ENCODE assay signal across 21 cellular contexts in the genomic region with DNA sequence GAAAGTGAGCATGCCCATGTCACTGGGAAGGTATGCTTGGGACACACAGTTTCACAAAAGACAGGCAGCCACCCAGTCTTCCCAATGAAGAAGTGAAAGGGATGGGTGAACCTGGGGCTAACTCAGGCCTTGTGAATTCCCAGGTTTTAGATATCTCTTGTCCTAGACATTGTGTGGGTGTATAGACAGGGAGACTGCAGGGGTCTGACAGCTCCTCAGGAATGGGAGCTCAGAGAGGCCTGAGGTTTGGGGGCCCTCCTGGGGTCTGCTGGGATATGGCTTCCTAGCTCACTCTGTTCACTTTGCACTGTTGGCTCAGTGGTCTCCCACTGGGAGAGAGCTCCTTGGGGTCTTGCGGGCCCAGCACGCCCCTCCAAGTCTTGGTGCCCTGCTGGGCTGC. TPM values are rescaled to one million over a fixed set of nuclear protein-coding genes. Genes with fewer than 3 reads are reported as not detected.
A peak's percentile ranks its signal among the peaks of the same experiment; 100 is the strongest.
DNase-seq lines count a peak whose midpoint lies in the region; ATAC-seq and TF ChIP-seq lines count a peak whose summit lies in the region.
"Had no signal": no experiment of that assay in that cellular context is flagged by ENCODE, and none has a peak within 500 bp of the region (broad histone marks: within the 10 kb centered on the region; RNA-seq: fewer than 3 reads in every experiment).

No MANE protein-coding gene starts in this region.

- POLR2A ChIA-PET in activated CD8-positive, alpha-beta T cell treated with anti-CD3 and anti-CD28 coated beads, Interleukin-2, amount 10 ng/mL, durations not matched to agents 7 days and 5 days (lab: Charles Lee) = interaction anchor here (0.5 kb wide), 1 partner anchor 124 kb away, joined by 3 read pairs; no protein-coding TSS in a partner anchor
- POLR2A ChIA-PET in activated CD8-positive, alpha-beta T cell treated with anti-CD3 and anti-CD28 coated beads for 36 hours (lab: Charles Lee) = no interaction called here
- POLR2A ChIA-PET in HEK293 (lab: Yijun Ruan, JAX) = no interaction called here

- no peak overlapping the region for H3K4me3 Mint-ChIP-seq in activated CD8-positive, alpha-beta T cell treated with anti-CD3 and anti-CD28 coated beads, Interleukin-2, amount 10 ng/mL, durations not matched to agents 7 days and 5 days
- no peak overlapping the region for H3K4me3 Mint-ChIP-seq in activated CD8-positive, alpha-beta T cell treated with anti-CD3 and anti-CD28 coated beads for 36 hours
- H3K4me3 Mint-ChIP-seq in stimulated activated naive B cell treated with anti-CD40 and anti-IgM and Interleukin-4, amounts not matched to agents 10 μg/mL and 1 μg/mL and 100 μg/mL, for 72 hours = no peak overlapping the region
- H3K4me3 Mint-ChIP-seq: B cell; CD4-positive, alpha-beta T cell; CD8-positive, alpha-beta T cell had no signal

- H3K36me3 ChIP-seq in HEK293 (ENCODE audit: control insufficient read depth in 2 of 2, insufficient read depth in 1 of 2, low read length in 2 of 2) = no peaks in the 10 kb centered on the region
- no peaks in the 10 kb centered on the region for H3K36me3 ChIP-seq in esophagus muscularis mucosa
- no peaks in the 10 kb centered on the region for H3K36me3 ChIP-seq in tibial artery

- TF ChIP-seq POLR2A in esophagus muscularis mucosa (IDR thresholded peaks at IDR 0.05; ENCODE audit: low read depth) = no peak

- peak; percentile 11 for DNase-seq in activated CD8-positive, alpha-beta T cell treated with anti-CD3 and anti-CD28 coated beads, Interleukin-2, amount 10 ng/mL, durations not matched to agents 7 days and 5 days
- no peak for DNase-seq in activated CD8-positive, alpha-beta T cell treated with anti-CD3 and anti-CD28 coated beads for 36 hours
- DNase-seq in esophagus muscularis mucosa (ENCODE audit: extremely low spot score) (peak; percentile 50), NCI-H1092 (lab: John Stamatoyannopoulos, UW) (no peak), tibial artery (no peak)
- DNase-seq in stimulated activated naive B cell treated with anti-CD40 and anti-IgM and Interleukin-4, amounts not matched to agents 10 μg/mL and 1 μg/mL and 100 μg/mL, for 72 hours = no peak
- DNase-seq: AML-193; Caco-2; Calu3; CD4-positive, alpha-beta T cell; CD8-positive, alpha-beta T cell; DMS79 treated with DMSO at 0.1 percent for 48 hours; GF-D8 had no signal

- intact Hi-C loops in activated CD8-positive, alpha-beta T cell treated with anti-CD3 and anti-CD28 coated beads for 36 hours (cut with micrococcal nuclease) = no loop called here
- intact Hi-C loops in esophagus muscularis mucosa (cut with DNase I) (no loop called here), tibial artery (cut with DNase I; ENCODE audit: low total_unique reads) (no loop called here)

- H3K4me3 ChIP-seq in HEK293 (ENCODE audit: low read depth, low read length) (no peak overlapping the region), esophagus muscularis mucosa (no peak overlapping the region), tibial artery (no peak overlapping the region)
- H3K4me3 ChIP-seq: A549; BLaER1 treated with 17β-estradiol and CSF1 and Interleukin-3, amounts not matched to agents 10 nM and 100 nM had no signal

- TF ChIP-seq EP300 in esophagus muscularis mucosa (IDR thresholded peaks at IDR 0.05) = no peak

- H3K27ac ChIP-seq in HEK293 (ENCODE audit: extremely low read depth, low read depth, low read length) (no peak overlapping the region), esophagus muscularis mucosa (replicated peaks in 1 of 4) (no peak overlapping the region), tibial artery (no peak overlapping the region)
- H3K27ac ChIP-seq: 22Rv1; A549; BLaER1 treated with 17β-estradiol and CSF1 and Interleukin-3, amounts not matched to agents 10 nM and 100 nM; C4-2B had no signal

- ATAC-seq in activated CD8-positive, alpha-beta T cell treated with anti-CD3 and anti-CD28 coated beads, Interleukin-2, amount 10 ng/mL, durations not matched to agents 7 days and 5 days = no peak
- no peak for ATAC-seq in activated CD8-positive, alpha-beta T cell treated with anti-CD3 and anti-CD28 coated beads for 36 hours
- ATAC-seq in stimulated activated naive B cell treated with anti-CD40 and anti-IgM and Interleukin-4, amounts not matched to agents 10 μg/mL and 1 μg/mL and 100 μg/mL, for 72 hours (replicated peaks) = no peak
- no peak for ATAC-seq in HG02798 (IDR thresholded peaks at IDR 0.05; ENCODE audit: poor library complexity, unreplicated experiment)
- ATAC-seq: A549; CD8-positive, alpha-beta T cell had no signal

- TF ChIP-seq CTCF in activated CD8-positive, alpha-beta T cell treated with anti-CD3 and anti-CD28 coated beads for 36 hours (IDR thresholded peaks at IDR 0.05) = no peak
- TF ChIP-seq CTCF in HEK293 (tag by site-specific recombination; IDR thresholded peaks at IDR 0.05) (no peak), esophagus muscularis mucosa (IDR thresholded peaks at IDR 0.05) (no peak), tibial artery (IDR thresholded peaks at IDR 0.05) (no peak)

- H3K4me1 ChIP-seq in HEK293 (ENCODE audit: control insufficient read depth, insufficient read depth, low read length) (no peaks in the 10 kb centered on the region), esophagus muscularis mucosa (no peaks in the 10 kb centered on the region), tibial artery (no peaks in the 10 kb centered on the region)
- H3K4me1 ChIP-seq: A549, Caco-2 had no signal

- no CpG with 5 or more reads among the region's 2 CpGs for WGBS in esophagus muscularis mucosa

- H3K9me3 ChIP-seq in HEK293 (ENCODE audit: control insufficient read depth, insufficient read depth, low read depth, low read length) = no peaks in the 10 kb centered on the region
- no peaks in the 10 kb centered on the region for H3K9me3 ChIP-seq in esophagus muscularis mucosa
- H3K9me3 ChIP-seq in tibial artery = no peaks in the 10 kb centered on the region
- H3K9me3 ChIP-seq: A549; BLaER1 treated with 17β-estradiol and CSF1 and Interleukin-3, amounts not matched to agents 10 nM and 100 nM; Caco-2 had no signal

- H3K27me3 ChIP-seq in esophagus muscularis mucosa = peaks cover 0 to 15% (median 0%) of the 10 kb centered on the region in 4 donors
- H3K27me3 ChIP-seq in tibial artery = no peaks in the 10 kb centered on the region
- H3K27me3 ChIP-seq: BLaER1 treated with 17β-estradiol and CSF1 and Interleukin-3, amounts not matched to agents 10 nM and 100 nM had no signal

- H3K9me3 Mint-ChIP-seq in activated CD8-positive, alpha-beta T cell treated with anti-CD3 and anti-CD28 coated beads, Interleukin-2, amount 10 ng/mL, durations not matched to agents 7 days and 5 days (ENCODE audit: insufficient read depth) = no peaks in the 10 kb centered on the region
- no peaks in the 10 kb centered on the region for H3K9me3 Mint-ChIP-seq in activated CD8-positive, alpha-beta T cell treated with anti-CD3 and anti-CD28 coated beads for 36 hours
- no peaks in the 10 kb centered on the region for H3K9me3 Mint-ChIP-seq in stimulated activated naive B cell treated with anti-CD40 and anti-IgM and Interleukin-4, amounts not matched to agents 10 μg/mL and 1 μg/mL and 100 μg/mL, for 72 hours
- H3K9me3 Mint-ChIP-seq: CD4-positive, alpha-beta T cell; CD8-positive, alpha-beta T cell had no signal

- no peaks in the 10 kb centered on the region for H3K4me1 Mint-ChIP-seq in activated CD8-positive, alpha-beta T cell treated with anti-CD3 and anti-CD28 coated beads, Interleukin-2, amount 10 ng/mL, durations not matched to agents 7 days and 5 days (ENCODE audit: low read depth)
- no peaks in the 10 kb centered on the region for H3K4me1 Mint-ChIP-seq in activated CD8-positive, alpha-beta T cell treated with anti-CD3 and anti-CD28 coated beads for 36 hours (ENCODE audit: low read depth)
- peaks cover 16 to 49% of the 10 kb centered on the region in 2 donors for H3K4me1 Mint-ChIP-seq in stimulated activated naive B cell treated with anti-CD40 and anti-IgM and Interleukin-4, amounts not matched to agents 10 μg/mL and 1 μg/mL and 100 μg/mL, for 72 hours
- H3K4me1 Mint-ChIP-seq: B cell had no signal

- H3K36me3 Mint-ChIP-seq in activated CD8-positive, alpha-beta T cell treated with anti-CD3 and anti-CD28 coated beads, Interleukin-2, amount 10 ng/mL, durations not matched to agents 7 days and 5 days (ENCODE audit: low read depth) = no peaks in the 10 kb centered on the region
- H3K36me3 Mint-ChIP-seq in activated CD8-positive, alpha-beta T cell treated with anti-CD3 and anti-CD28 coated beads for 36 hours (ENCODE audit: low read depth) = no peaks in the 10 kb centered on the region
- peaks cover 47 to 72% of the 10 kb centered on the region in 2 donors for H3K36me3 Mint-ChIP-seq in stimulated activated naive B cell treated with anti-CD40 and anti-IgM and Interleukin-4, amounts not matched to agents 10 μg/mL and 1 μg/mL and 100 μg/mL, for 72 hours
- H3K36me3 Mint-ChIP-seq: CD8-positive, alpha-beta T cell had no signal

- H3K27me3 Mint-ChIP-seq in activated CD8-positive, alpha-beta T cell treated with anti-CD3 and anti-CD28 coated beads, Interleukin-2, amount 10 ng/mL, durations not matched to agents 7 days and 5 days (ENCODE audit: low read depth) = peaks cover 4% of the 10 kb centered on the region
- no peaks in the 10 kb centered on the region for H3K27me3 Mint-ChIP-seq in activated CD8-positive, alpha-beta T cell treated with anti-CD3 and anti-CD28 coated beads for 36 hours
- H3K27me3 Mint-ChIP-seq in stimulated activated naive B cell treated with anti-CD40 and anti-IgM and Interleukin-4, amounts not matched to agents 10 μg/mL and 1 μg/mL and 100 μg/mL, for 72 hours = no peaks in the 10 kb centered on the region
- H3K27me3 Mint-ChIP-seq: B cell; CD4-positive, alpha-beta T cell had no signal

- CTCF ChIA-PET in activated CD8-positive, alpha-beta T cell treated with anti-CD3 and anti-CD28 coated beads, Interleukin-2, amount 10 ng/mL, durations not matched to agents 7 days and 5 days (lab: Charles Lee) = no interaction called here
- CTCF ChIA-PET in activated CD8-positive, alpha-beta T cell treated with anti-CD3 and anti-CD28 coated beads for 36 hours (lab: Charles Lee) = no interaction called here
- CTCF ChIA-PET in HEK293 (lab: Yijun Ruan, JAX) = interaction anchor here (0.9 kb wide), 1 partner anchor 75 kb away, joined by 3 read pairs; no protein-coding TSS in a partner anchor

- no peak overlapping the region for H3K27ac Mint-ChIP-seq in activated CD8-positive, alpha-beta T cell treated with anti-CD3 and anti-CD28 coated beads, Interleukin-2, amount 10 ng/mL, durations not matched to agents 7 days and 5 days
- H3K27ac Mint-ChIP-seq in activated CD8-positive, alpha-beta T cell treated with anti-CD3 and anti-CD28 coated beads for 36 hours = no peak overlapping the region
- H3K27ac Mint-ChIP-seq in stimulated activated naive B cell treated with anti-CD40 and anti-IgM and Interleukin-4, amounts not matched to agents 10 μg/mL and 1 μg/mL and 100 μg/mL, for 72 hours = peak overlapping the region; percentile 56
- H3K27ac Mint-ChIP-seq: B cell; CD4-positive, alpha-beta T cell; CD8-positive, alpha-beta T cell had no signal

TF ChIP-seq in HEK293, 187 proteins besides CTCF, POLR2A, EP300 and RAD21 (continues in another document):
- TF ChIP-seq ZIC2 (tag by site-specific recombination; IDR thresholded peaks at IDR 0.05) = peak; percentile 73
- TF ChIP-seq ZNF624 (tag by site-specific recombination; IDR thresholded peaks at IDR 0.05) = no peak

RNA-seq across cellular contexts. Expression of a gene that starts 47.0 kb away (rescaled TPM):
- under 1 TPM; 0.16 to 0.37 TPM for total RNA-seq in activated CD8-positive, alpha-beta T cell treated with anti-CD3 and anti-CD28 coated beads, Interleukin-2, amount 10 ng/mL, durations not matched to agents 7 days and 5 days
- total RNA-seq in activated CD8-positive, alpha-beta T cell treated with anti-CD3 and anti-CD28 coated beads for 36 hours = 1 to 10 TPM in 1 of 2 experiments, under 1 TPM in 1; 0.90 to 1.1 TPM
- total RNA-seq in esophagus muscularis mucosa = 1 to 10 TPM; 2.3 to 7.3 (median 5.2) TPM
- total RNA-seq: A172, Caco-2, Calu3 had no signal

Comparison
In these comparisons a context has a peak if more than half of its experiments do, and no peak if none do; other contexts are left out.
1. DNase-seq: peak in activated CD8-positive, alpha-beta T cell treated with anti-CD3 and anti-CD28 coated beads, Interleukin-2, amount 10 ng/mL, durations not matched to agents 7 days and 5 days (single experiment) and esophagus muscularis mucosa (single experiment); none in activated CD8-positive, alpha-beta T cell treated with anti-CD3 and anti-CD28 coated beads for 36 hours (single experiment), stimulated activated naive B cell treated with anti-CD40 and anti-IgM and Interleukin-4, amounts not matched to agents 10 μg/mL and 1 μg/mL and 100 μg/mL, for 72 hours (single experiment), NCI-H1092 (single experiment) and tibial artery (0 of 2).